19 cellular contexts compared by ENCODE assay signal in the genomic region with DNA sequence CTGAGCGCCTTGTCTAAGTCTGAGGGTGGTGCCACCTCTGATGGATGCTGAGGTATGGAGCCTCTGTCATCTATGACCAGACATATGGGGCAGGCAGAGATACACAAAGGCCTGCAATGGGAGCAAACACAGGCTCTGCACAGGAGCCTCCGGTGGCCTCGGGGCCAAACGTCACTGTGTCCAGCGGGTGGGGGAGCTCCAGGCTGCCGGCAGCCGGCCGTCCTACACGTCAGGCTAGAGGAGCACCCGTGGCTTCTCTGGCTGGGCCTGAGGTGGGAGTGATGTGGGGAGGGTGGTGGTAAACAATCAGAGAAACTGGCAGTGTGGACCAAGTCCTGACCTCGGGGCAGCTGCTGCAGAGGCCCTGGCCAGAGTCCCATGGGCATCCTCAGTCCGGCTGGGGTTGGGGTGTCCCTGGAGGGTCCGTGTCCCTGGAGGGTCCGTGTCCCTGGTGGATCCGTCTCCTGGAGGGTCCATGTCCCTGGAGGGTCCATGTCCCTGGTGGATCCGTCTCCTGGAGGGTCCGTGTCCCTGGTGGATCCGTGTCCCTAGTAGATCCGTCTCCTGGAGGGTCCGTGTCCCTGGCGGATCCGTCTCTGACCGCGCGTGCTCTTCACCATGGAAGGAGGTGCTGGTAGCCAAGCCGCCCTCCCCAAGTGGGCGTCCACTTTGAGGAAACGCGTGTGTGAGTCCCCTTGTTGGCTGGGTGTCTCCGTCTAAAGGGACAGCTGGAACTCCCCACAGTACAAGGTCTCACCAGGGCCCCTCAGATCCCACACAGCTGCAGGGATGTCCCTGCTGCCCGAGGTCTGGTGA.
"Had no signal": no experiment of that assay in that cellular context is flagged by ENCODE, and none has a peak within 500 bp of the region (broad histone marks: within the 10 kb centered on the region; RNA-seq: fewer than 3 reads in every experiment).

No MANE protein-coding gene starts in this region.

- H3K4me1 ChIP-seq: ascending aorta, psoas muscle, testis had no signal

- FAIRE-seq: bronchial epithelial cell, islet of Langerhans had no signal

- H3K36me3 ChIP-seq: ascending aorta, esophagus squamous epithelium, right lobe of liver had no signal

- H3K9me3 ChIP-seq: ascending aorta, esophagus squamous epithelium, psoas muscle, right lobe of liver, testis had no signal

- H3K4me3 ChIP-seq: ascending aorta, esophagus squamous epithelium, hepatocyte, psoas muscle, right lobe of liver, smooth muscle cell, testis had no signal

- DNase-seq: activated CD4-positive, alpha-beta memory T cell treated with anti-CD3 and anti-CD28 coated beads, Interleukin-2, amount 10 ng/mL, durations not matched to agents 7 days and 5 days; activated CD4-positive, alpha-beta T cell treated with anti-CD3 and anti-CD28 coated beads for 48 hours; activated CD4-positive, CD25-positive, alpha-beta regulatory T cell; activated naive CD4-positive, alpha-beta T cell treated with anti-CD3 and anti-CD28 coated beads, Interleukin-2, amount 10 ng/mL, durations not matched to agents 7 days and 5 days; activated T-cell treated with anti-CD3 and anti-CD28 coated beads, Interleukin-2, amount 50 U/mL, for 1 hour; effector memory CD8-positive, alpha-beta T cell; esophagus squamous epithelium; stimulated activated CD4-positive, alpha-beta T cell treated with anti-CD3 and anti-CD28 coated beads, Interleukin-4, amount 100 ng/mL, for 24 hours; T-helper 1 cell; T-helper 9 cell; testis had no signal

- H3K27ac ChIP-seq: ascending aorta, esophagus squamous epithelium, hepatocyte, psoas muscle, right lobe of liver, testis had no signal

- ATAC-seq: effector memory CD8-positive, alpha-beta T cell; stimulated activated memory B cell treated with anti-CD40 and anti-IgM and Interleukin-4, amounts not matched to agents 10 μg/mL and 1 μg/mL and 100 μg/mL, for 72 hours had no signal

- H3K27me3 ChIP-seq: ascending aorta, hepatocyte, right lobe of liver, testis had no signal
